In the genomic region with DNA sequence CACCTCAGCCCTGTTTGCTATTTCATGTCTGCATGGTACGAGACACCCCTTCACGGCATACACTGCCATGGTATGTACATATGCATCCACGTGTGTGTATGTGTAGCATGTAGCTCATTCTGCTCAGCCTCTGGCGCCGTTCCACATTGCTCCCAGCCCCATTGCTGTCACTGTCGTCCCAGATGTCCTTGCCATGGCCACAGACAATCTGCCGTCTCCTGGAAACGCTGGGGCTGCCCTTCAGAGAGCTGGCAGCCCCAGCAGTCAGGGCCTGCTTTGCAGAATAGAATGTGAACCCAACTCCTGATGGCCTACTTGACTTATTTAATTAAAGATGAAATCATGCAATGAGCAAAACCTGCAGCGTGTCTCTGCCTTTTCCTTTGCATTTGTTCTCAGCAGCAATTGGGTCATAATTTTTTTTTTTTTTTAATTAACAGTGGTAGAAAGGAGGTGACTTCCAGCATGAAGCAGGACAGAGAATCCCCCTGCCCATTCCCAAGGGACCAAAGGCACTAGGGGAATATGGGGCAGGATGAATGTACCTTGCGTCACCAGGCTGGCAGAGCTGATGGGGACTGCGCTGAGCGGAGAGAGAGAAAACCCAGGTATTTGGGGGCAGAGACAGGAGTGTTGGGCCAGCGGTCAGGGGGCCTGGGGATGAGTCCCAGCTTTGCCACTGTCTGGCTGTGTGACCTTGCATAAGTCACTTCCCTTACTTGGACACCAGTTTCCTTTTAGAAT, we compare ENCODE assay signal across 18 cellular contexts. TPM values are rescaled to one million over a fixed set of nuclear protein-coding genes. Genes with fewer than 3 reads are reported as not detected.
A peak's percentile ranks its signal among the peaks of the same experiment; 100 is the strongest.
DNase-seq lines count a peak whose midpoint lies in the region; ATAC-seq, FAIRE-seq and TF ChIP-seq lines count a peak whose summit lies in the region.
"Had no signal": no experiment of that assay in that cellular context is flagged by ENCODE, and none has a peak within 500 bp of the region (broad histone marks: within the 10 kb centered on the region; RNA-seq: fewer than 3 reads in every experiment).

No MANE protein-coding gene starts in this region.

- no peak for TF ChIP-seq RAD21 in HepG2 (CRISPR knock-in tag; IDR thresholded peaks at IDR 0.05)

- peak overlapping the region; percentile 78 for H4K91ac ChIP-seq in mesenchymal stem cell (ENCODE audit: low read length)

- TF ChIP-seq CTCF in HepG2 (CRISPR knock-in tag; IDR thresholded peaks at IDR 0.05) (no peak), right lobe of liver (IDR thresholded peaks at IDR 0.05) (no peak)

- H3K14ac ChIP-seq in mesenchymal stem cell (ENCODE audit: low read length in 2 of 2) = peak overlapping the region in 1 of 2 experiments; percentile 19

- DNase-seq in HepG2 (ENCODE audit: low spot score) = no peak
- DNase-seq in right lobe of liver = no peak
- DNase-seq in mesenchymal stem cell = no peak
- DNase-seq in urothelium cell line (ENCODE audit: low spot score) = no peak
- DNase-seq in NCI-H510A treated with DMSO at 0.1 percent for 48 hours (lab: John Stamatoyannopoulos, UW) = no peak
- DNase-seq in NCI-H128 (lab: John Stamatoyannopoulos, UW; ENCODE audit: unreplicated experiment) = no peak
- DNase-seq in SJCRH30 = no peak
- DNase-seq: activated effector memory CD4-positive, alpha-beta T cell treated with Interleukin-2 at 50 U/mL for 16 hours; GOT3; KG1; left colon; NCI-H1417 treated with DMSO at 0.1 percent for 48 hours; stimulated activated CD4-positive, alpha-beta T cell treated with anti-CD3 and anti-CD28 coated beads, Interleukin-12 subunit alpha, Interleukin-12 subunit beta, amount 100 ng/mL, for 4 hours; stimulated activated naive CD4-positive, alpha-beta T cell treated with Interleukin-2 at 50 U/mL for 16 hours; T-helper 9 cell had no signal

- H2BK5ac ChIP-seq in mesenchymal stem cell (ENCODE audit: low read depth, low read length, poor library complexity, severe bottlenecking) = no peak overlapping the region

- TF ChIP-seq EP300 in HepG2 (IDR thresholded peaks at IDR 0.05; ENCODE audit: low read depth in 2 of 2, low read length in 2 of 2) (no peak), HepG2 (CRISPR knock-in tag; IDR thresholded peaks at IDR 0.05; ENCODE audit: borderline replicate concordance) (no peak)

- H3K4me3 ChIP-seq in HepG2 (replicated peaks in 1 of 3; ENCODE audit: insufficient read depth in 1 of 3, low read depth in 2 of 3, low read length in 3 of 3) (no peak overlapping the region), right lobe of liver (no peak overlapping the region), mesenchymal stem cell (ENCODE audit: insufficient read depth in 1 of 2, low read depth in 1 of 2, low read length in 2 of 2) (no peak overlapping the region), SJCRH30 (no peak overlapping the region)
- H3K4me3 ChIP-seq: GM12878, vagina had no signal

- H3K27ac ChIP-seq in HepG2 (ENCODE audit: extremely low read length, insufficient read depth, low read length) = no peak overlapping the region
- H3K27ac ChIP-seq in right lobe of liver = no peak overlapping the region
- H3K27ac ChIP-seq in cingulate gyrus (ENCODE audit: low read depth, low read length) = peak overlapping the region; percentile 99
- H3K27ac ChIP-seq in mesenchymal stem cell (ENCODE audit: low read length, poor library complexity, severe bottlenecking) = no peak overlapping the region
- H3K27ac ChIP-seq in SJCRH30 = no peak overlapping the region

- H3K4me1 ChIP-seq in HepG2 (ENCODE audit: insufficient read depth, low read length) = peaks cover 69% of the 10 kb centered on the region
- no peaks in the 10 kb centered on the region for H3K4me1 ChIP-seq in right lobe of liver
- H3K4me1 ChIP-seq in mesenchymal stem cell (ENCODE audit: control insufficient read depth, insufficient read depth, low read depth, low read length) = peaks cover 23% of the 10 kb centered on the region
- H3K4me1 ChIP-seq in SJCRH30 = peaks cover 29% of the 10 kb centered on the region

- H3K4ac ChIP-seq in mesenchymal stem cell (ENCODE audit: low read depth in 1 of 2, low read length in 2 of 2) = peak overlapping the region in 1 of 2 experiments; percentile 46

- WGBS in HepG2 (ENCODE audit: low lambda C conversion rate) = 94% methylated on average over 13 of the region's 13 CpGs
- WGBS in right lobe of liver (ENCODE audit: insufficient coverage, low coverage, low lambda C conversion rate, missing lambda C conversion rate) = 74% methylated on average over 8 of the region's 13 CpGs
- 93% methylated on average over 13 of the region's 13 CpGs for WGBS in mesenchymal stem cell

- CTCF ChIA-PET in HepG2 (lab: Yijun Ruan, JAX; ENCODE audit: low intra/inter-chr PET ratio, low total read pairs) = no interaction called here

- no peak overlapping the region for H2AK5ac ChIP-seq in mesenchymal stem cell (ENCODE audit: low read length, severe bottlenecking)

- H4K20me1 ChIP-seq in HepG2 (ENCODE audit: insufficient read depth, low read length) = no peaks in the 10 kb centered on the region

- no peak overlapping the region for H3K9ac ChIP-seq in HepG2 (ENCODE audit: insufficient read depth, low read depth, low read length)
- no peak overlapping the region for H3K9ac ChIP-seq in mesenchymal stem cell (ENCODE audit: low read length)

- ATAC-seq in HepG2 (no peak), right lobe of liver (no peak)
- ATAC-seq: GM12878, left colon had no signal

- FAIRE-seq in HepG2 (lab: Jason Lieb, UNC) = no peak
- FAIRE-seq in urothelium cell line (lab: Jason Lieb, UNC) = peak; percentile 87
- FAIRE-seq: GM12878 had no signal

- POLR2A ChIA-PET in HepG2 (lab: Yijun Ruan, JAX) = interaction anchor here (1.0 to 1.4 kb wide), 2 partner anchors 15 to 57 kb away, joined by 3 read pairs; no protein-coding TSS in a partner anchor

- H3K4me2 ChIP-seq in HepG2 (ENCODE audit: low read depth, low read length) (no peak overlapping the region), mesenchymal stem cell (ENCODE audit: low read length, poor library complexity, severe bottlenecking) (no peak overlapping the region)

- intact Hi-C loops in HepG2 (cut with micrococcal nuclease; ENCODE audit: unreplicated experiment) (no loop called here), right lobe of liver (cut with DNase I) (no loop called here)

- no peak overlapping the region for H2AFZ ChIP-seq in HepG2 (ENCODE audit: low read length)
- H2AFZ ChIP-seq in mesenchymal stem cell (ENCODE audit: low read depth, low read length) = no peak overlapping the region

- no peaks in the 10 kb centered on the region for H3K79me2 ChIP-seq in HepG2 (ENCODE audit: insufficient read depth, low read length)

- H3K9me3 ChIP-seq in HepG2 (ENCODE audit: low read length) (no peaks in the 10 kb centered on the region), right lobe of liver (no peaks in the 10 kb centered on the region), mesenchymal stem cell (ENCODE audit: control insufficient read depth, low read length) (no peaks in the 10 kb centered on the region), SJCRH30 (replicated peaks) (no peaks in the 10 kb centered on the region)
- H3K9me3 ChIP-seq: vagina had no signal

- peaks cover 4 to 9% of the 10 kb centered on the region in 2 experiments; a peak in 2 of 5 replicates for H3K36me3 ChIP-seq in HepG2 (replicated peaks in 1 of 2; ENCODE audit: control insufficient read depth in 1 of 2, insufficient read depth in 2 of 2, low read length in 2 of 2)
- H3K36me3 ChIP-seq in right lobe of liver = no peaks in the 10 kb centered on the region
- peaks cover 16 to 26% of the 10 kb centered on the region in 2 experiments for H3K36me3 ChIP-seq in mesenchymal stem cell (ENCODE audit: control insufficient read depth in 1 of 2, insufficient read depth in 2 of 2, low read depth in 1 of 2, low read length in 2 of 2)
- H3K36me3 ChIP-seq in SJCRH30 = peaks cover 5% of the 10 kb centered on the region; the same call in 1 of the 2 replicates

- H3K18ac ChIP-seq in mesenchymal stem cell (ENCODE audit: low read depth in 1 of 2, low read length in 2 of 2) = no peak overlapping the region

- no peak overlapping the region for H2BK15ac ChIP-seq in mesenchymal stem cell (ENCODE audit: low read depth, poor library complexity, severe bottlenecking)

- no peak for TF ChIP-seq POLR2A in HepG2 (IDR thresholded peaks at IDR 0.05; ENCODE audit: insufficient read depth in 1 of 2, low read depth in 2 of 2, low read length in 2 of 2)
- TF ChIP-seq POLR2A in right lobe of liver (IDR thresholded peaks at IDR 0.05) = no peak

- no peak overlapping the region for H2BK120ac ChIP-seq in mesenchymal stem cell (ENCODE audit: low read depth, low read length)

- H3K27me3 ChIP-seq in HepG2 (ENCODE audit: control insufficient read depth in 1 of 2, insufficient read depth in 2 of 2, low read length in 2 of 2) (no peaks in the 10 kb centered on the region), right lobe of liver (no peaks in the 10 kb centered on the region), mesenchymal stem cell (ENCODE audit: control insufficient read depth in 1 of 2, insufficient read depth in 1 of 2, low read length in 2 of 2) (peaks cover 0 to 7% of the 10 kb centered on the region in 2 experiments), SJCRH30 (no peaks in the 10 kb centered on the region)
- H3K27me3 ChIP-seq: vagina had no signal

- H4K8ac ChIP-seq in mesenchymal stem cell (ENCODE audit: low read length) = no peak overlapping the region

- in situ Hi-C loops in HepG2 (cut with HindIII; ENCODE audit: extremely low pct_ligation_motif_present, low pct_unique_long_range_greater_than_20kb) = no loop called here

- no TSS peak for BruUV-seq in HepG2 (replicated peaks; lab: Mats Ljungman, UMichigan)

- H2BK12ac ChIP-seq in mesenchymal stem cell (ENCODE audit: low read length in 2 of 2) = peak overlapping the region in 1 of 2 experiments; percentile 75

- H3K79me1 ChIP-seq in mesenchymal stem cell (replicated peaks; ENCODE audit: low read length, poor library complexity, severe bottlenecking) = peaks cover 6% of the 10 kb centered on the region

- H3K23ac ChIP-seq in mesenchymal stem cell (ENCODE audit: low read length in 2 of 2) = no peak overlapping the region

RNA-seq across cellular contexts. Expression of gene CHST3, which starts 49.2 kb away (rescaled TPM):
- total RNA-seq in HepG2 (2016; rRNA removed; fragmentation: Illumina TruSeq; extraction: Trizol) = 13.4 and 18.7 TPM in 2 replicates
- 1.8 and 1.9 TPM in 2 replicates for total RNA-seq in HepG2 (2016; cell fraction: cytosol; rRNA removed; fragmentation: Illumina TruSeq; extraction: Trizol; ENCODE audit: low read depth)
- total RNA-seq in HepG2 (2016; cell fraction: insoluble cytoplasmic fraction; rRNA removed; fragmentation: Illumina TruSeq; extraction: Trizol) = 12.3 and 17.7 TPM in 2 replicates
- total RNA-seq in HepG2 (2016; cell fraction: membrane; rRNA removed; fragmentation: Illumina TruSeq; extraction: Trizol) = 7.4 and 7.7 TPM in 2 replicates
- 18.2 and 22.8 TPM in 2 replicates for total RNA-seq in HepG2 (2016; cell fraction: nucleus; rRNA removed; fragmentation: Illumina TruSeq; extraction: Trizol)
- 7.2 and 8.1 TPM in 2 replicates for polyA plus RNA-seq in HepG2 (2011; rRNA removed)
- 6.1 and 6.3 TPM in 2 replicates for polyA plus RNA-seq in HepG2 (2011; cell fraction: cytosol; rRNA removed)
- polyA plus RNA-seq in HepG2 (2011; cell fraction: nucleus; rRNA removed) = 9.2 and 10.1 TPM in 2 replicates
- polyA plus RNA-seq in HepG2 (2012) = 4.5 and 6.1 TPM in 2 replicates
- 1.2 and 1.3 TPM in 2 replicates for polyA plus RNA-seq in HepG2 (2016; cell fraction: cytosol; fragmentation: Illumina TruSeq; extraction: Trizol; ENCODE audit: low read depth)
- polyA plus RNA-seq in HepG2 (2016; cell fraction: insoluble cytoplasmic fraction; fragmentation: Illumina TruSeq; extraction: Trizol; ENCODE audit: low read depth) = 8.1 and 9.2 TPM in 2 replicates
- polyA plus RNA-seq in HepG2 (2016; cell fraction: membrane; fragmentation: Illumina TruSeq; extraction: Trizol; ENCODE audit: low read depth) = 2.9 and 3.3 TPM in 2 replicates
- polyA plus RNA-seq in HepG2 (2016; cell fraction: nucleus; fragmentation: Illumina TruSeq; extraction: Trizol; ENCODE audit: insufficient read depth, low read depth) = 25.5 and 27.0 TPM in 2 replicates
- polyA minus RNA-seq in HepG2 (2011; rRNA and poly(A)+ RNA removed; ENCODE audit: low replicate concordance) = 22.4 and 23.3 TPM in 2 replicates
- polyA minus RNA-seq in HepG2 (2011; cell fraction: cytosol; rRNA and poly(A)+ RNA removed) = 9.6 TPM in 2 replicates
- 9.7 and 10.7 TPM in 2 replicates for polyA minus RNA-seq in HepG2 (2011; cell fraction: nucleus; rRNA and poly(A)+ RNA removed)
- 1 to 10 TPM in 5 of 6 experiments, under 1 TPM in 1; 0.81 to 2.5 (median 1.8) TPM for total RNA-seq in right lobe of liver
- polyA plus RNA-seq in mesenchymal stem cell (2013, experiment 1 of 2) = 14.6 TPM
- 14.4 TPM for polyA plus RNA-seq in mesenchymal stem cell (2013, experiment 2 of 2)
- total RNA-seq in SJCRH30 (2014; rRNA removed; shearing (Covaris generic)) = 10.1 and 10.4 TPM in 2 replicates
